8 cellular contexts compared by ENCODE assay signal in genomic region chr4:18020145-18020670, GRCh38. TPM values are rescaled to one million over a fixed set of nuclear protein-coding genes. Genes with fewer than 3 reads are reported as not detected.
DNase-seq lines count a peak whose midpoint lies in the region; ATAC-seq and TF ChIP-seq lines count a peak whose summit lies in the region.

No MANE protein-coding gene starts in this region.

- no peaks in the 10 kb centered on the region for H3K9me3 Mint-ChIP-seq in activated naive CD8-positive, alpha-beta T cell treated with anti-CD3 and anti-CD28 coated beads, Interleukin-2, amount 50 U/mL, for 24 hours

- H3K9ac ChIP-seq in iPS-18a (ENCODE audit: low read length), result peak overlapping the region; percentile 87

- TF ChIP-seq CTCF in spleen (IDR thresholded peaks at IDR 0.05 in 8 of 11, conservative IDR thresholded peaks at IDR 0.05 in 3 of 11), result no peak
- TF ChIP-seq CTCF in omental fat pad (IDR thresholded peaks at IDR 0.05), result no peak

- no peaks in the 10 kb centered on the region for H3K36me3 ChIP-seq in iPS-18a (ENCODE audit: control insufficient read depth, low read depth, low read length)
- no peaks in the 10 kb centered on the region for H3K36me3 ChIP-seq in spleen

- peaks cover 27% of the 10 kb centered on the region for H3K4me1 Mint-ChIP-seq in activated naive CD8-positive, alpha-beta T cell treated with anti-CD3 and anti-CD28 coated beads, Interleukin-2, amount 50 U/mL, for 24 hours

- DNase-seq in G401 (ENCODE audit: low spot score) (peak; percentile 32), M059J (ENCODE audit: low read depth) (peak; percentile 19), spleen (no peak), NCI-H2081 treated with DMSO at 0.1 percent for 48 hours (lab: John Stamatoyannopoulos, UW) (no peak), omental fat pad (ENCODE audit: low spot score) (no peak)
- DNase-seq in activated naive CD8-positive, alpha-beta T cell treated with anti-CD3 and anti-CD28 coated beads, Interleukin-2, amount 50 U/mL, for 24 hours, result peak; percentile 19

- intact Hi-C loops in spleen (cut with DNase I; ENCODE audit: low total_unique reads), result loop anchor here (10.0 kb wide), 1 partner anchor 205 kb away; the partner anchor contains the start of genes DCAF16 and NCAPG

- H3K9me3 ChIP-seq in iPS-18a (ENCODE audit: control insufficient read depth, low read depth, low read length) (no peaks in the 10 kb centered on the region), spleen (no peaks in the 10 kb centered on the region)

- H3K27me3 ChIP-seq in iPS-18a (ENCODE audit: control insufficient read depth, insufficient read depth, low read length) (peaks cover 27% of the 10 kb centered on the region), spleen (replicated peaks in 1 of 7) (no peaks in the 10 kb centered on the region)

- no peak for TF ChIP-seq POLR2A in spleen (IDR thresholded peaks at IDR 0.05)

- H3K27me3 Mint-ChIP-seq in activated naive CD8-positive, alpha-beta T cell treated with anti-CD3 and anti-CD28 coated beads, Interleukin-2, amount 50 U/mL, for 24 hours, result peaks cover 18% of the 10 kb centered on the region

- in situ Hi-C loops in G401 (cut with HindIII; ENCODE audit: low sequenced_read_pairs), result no loop called here

- no peaks in the 10 kb centered on the region for H3K4me1 ChIP-seq in iPS-18a (ENCODE audit: control insufficient read depth, low read depth, low read length)
- peaks cover 0 to 58% (median 26%) of the 10 kb centered on the region in 6 donors for H3K4me1 ChIP-seq in spleen

- H3K4me3 Mint-ChIP-seq in activated naive CD8-positive, alpha-beta T cell treated with anti-CD3 and anti-CD28 coated beads, Interleukin-2, amount 50 U/mL, for 24 hours, result peak overlapping the region; percentile 94

- no peak for ATAC-seq in activated naive CD8-positive, alpha-beta T cell treated with anti-CD3 and anti-CD28 coated beads, Interleukin-2, amount 50 U/mL, for 24 hours
- ATAC-seq in omental fat pad (ENCODE audit: low FRiP score) (no peak), GM21786 (IDR thresholded peaks at IDR 0.05; ENCODE audit: unreplicated experiment) (no peak)

- 3 to 8% (median 5%) methylated on average over 16 of the region's 16 CpGs for WGBS in spleen, 5 donors

- H3K27ac Mint-ChIP-seq in activated naive CD8-positive, alpha-beta T cell treated with anti-CD3 and anti-CD28 coated beads, Interleukin-2, amount 50 U/mL, for 24 hours, result peak overlapping the region; percentile 87

- H3K4me3 ChIP-seq in iPS-18a (ENCODE audit: low read length) (peak overlapping the region; percentile 80), spleen (peak overlapping the region; percentile 71 to 97 (median 90))

- H3K36me3 Mint-ChIP-seq in activated naive CD8-positive, alpha-beta T cell treated with anti-CD3 and anti-CD28 coated beads, Interleukin-2, amount 50 U/mL, for 24 hours (ENCODE audit: low read depth), result peaks cover 2% of the 10 kb centered on the region

- no peak overlapping the region for H3K27ac ChIP-seq in iPS-18a (ENCODE audit: low read length)
- peak overlapping the region in 6 of 8 donors; percentile 71 to 96 (median 93) for H3K27ac ChIP-seq in spleen

RNA-seq across cellular contexts. Expression of gene LCORL, which starts 1.3 kb away (rescaled TPM):
- total RNA-seq in G401 (2014; rRNA removed; shearing (Covaris generic)), result 13.7 and 14.5 TPM in 2 replicates
- total RNA-seq in M059J (2014; rRNA removed; shearing (Covaris generic)), result 19.6 and 23.3 TPM in 2 replicates
- total RNA-seq in spleen (10 to 100 TPM; 19.3 to 48.7 (median 25.7) TPM), omental fat pad (10 to 100 TPM; 11.4 to 23.6 (median 13.0) TPM)
- 1 to 10 TPM; 1.8 to 3.3 (median 2.6) TPM for polyA plus RNA-seq in spleen

Comparison
In these comparisons a context has a peak if more than half of its experiments do, and no peak if none do; other contexts are left out.
1. DNase-seq: peak in G401 (single experiment), M059J (single experiment) and activated naive CD8-positive, alpha-beta T cell treated with anti-CD3 and anti-CD28 coated beads, Interleukin-2, amount 50 U/mL, for 24 hours (single experiment); none in spleen (single experiment), NCI-H2081 treated with DMSO at 0.1 percent for 48 hours (single experiment) and omental fat pad (single experiment).